Comparison of ENCODE assay signal across 25 cellular contexts in the genomic region with DNA sequence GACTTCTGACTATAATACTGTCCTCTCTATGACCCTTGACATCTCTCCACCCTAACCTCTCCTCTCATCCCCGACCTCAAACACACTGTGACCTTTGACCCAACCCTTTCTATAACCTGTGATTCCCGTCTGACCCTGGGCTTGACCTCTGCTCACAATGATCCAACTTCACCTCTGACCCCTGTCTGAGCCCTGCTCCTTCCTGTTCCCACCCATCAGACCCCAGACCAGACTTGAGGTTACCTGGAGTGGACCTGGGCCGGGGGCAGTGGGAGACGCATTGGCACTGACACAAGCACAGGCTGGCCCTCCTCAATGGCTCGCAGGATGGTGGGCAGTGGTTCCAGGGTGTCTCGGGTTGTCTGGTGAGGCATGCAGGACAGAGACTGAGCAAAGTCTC. TPM values are rescaled to one million over a fixed set of nuclear protein-coding genes. Genes with fewer than 3 reads are reported as not detected.
DNase-seq lines count a peak whose midpoint lies in the region; ATAC-seq and TF ChIP-seq lines count a peak whose summit lies in the region.
"Had no signal": no experiment of that assay in that cellular context is flagged by ENCODE, and none has a peak within 500 bp of the region (broad histone marks: within the 10 kb centered on the region; RNA-seq: fewer than 3 reads in every experiment).

No MANE protein-coding gene starts in this region.

- H3K4me1 Mint-ChIP-seq in activated T-cell treated with anti-CD3 and anti-CD28 coated beads, Interleukin-2, amount 50 U/mL, for 72 hours (ENCODE audit: low read depth): peaks cover 14% of the 10 kb centered on the region
- peaks cover 14% of the 10 kb centered on the region for H3K4me1 Mint-ChIP-seq in activated T-cell treated with anti-CD3 and anti-CD28 coated beads, Interleukin-2, amount 50 U/mL, for 4 hours (ENCODE audit: low read depth)
- H3K4me1 Mint-ChIP-seq in activated CD8-positive, alpha-beta T cell treated with anti-CD3 and anti-CD28 coated beads, Interleukin-2, amount 10 ng/mL, durations not matched to agents 7 days and 5 days (ENCODE audit: low read depth): peaks cover 33% of the 10 kb centered on the region
- no peaks in the 10 kb centered on the region for H3K4me1 Mint-ChIP-seq in glutamatergic neuron (ENCODE audit: low read depth, unreplicated experiment)
- H3K4me1 Mint-ChIP-seq in osteocyte (ENCODE audit: unreplicated experiment): peaks cover 22% of the 10 kb centered on the region

- no peak for DNase-seq in activated T-cell treated with anti-CD3 and anti-CD28 coated beads, Interleukin-2, amount 50 U/mL, for 72 hours
- no peak for DNase-seq in activated T-cell treated with anti-CD3 and anti-CD28 coated beads, Interleukin-2, amount 50 U/mL, for 4 hours
- no peak for DNase-seq in activated CD8-positive, alpha-beta T cell treated with anti-CD3 and anti-CD28 coated beads, Interleukin-2, amount 10 ng/mL, durations not matched to agents 7 days and 5 days
- DNase-seq in glutamatergic neuron: no peak
- no peak for DNase-seq in osteocyte (ENCODE audit: extremely low spot score, unreplicated experiment)
- DNase-seq in NCI-H774 (lab: John Stamatoyannopoulos, UW): no peak
- no peak for DNase-seq in T-helper 9 cell
- no peak for DNase-seq in middle frontal gyrus (ENCODE audit: extremely low spot score, low spot score)
- DNase-seq: activated CD4-positive, alpha-beta T cell treated with anti-CD3 and anti-CD28 coated beads for 1 hour; activated effector memory CD4-positive, alpha-beta T cell treated with Interleukin-2 at 50 U/mL for 16 hours; aorta; central memory CD4-positive, alpha-beta T cell; left ventricle myocardium inferior; midbrain; NCI-H1092 treated with DMSO at 0.1 percent for 48 hours; NCI-H1930; NCI-H345; OCI-M1; retina; stimulated activated CD4-positive, alpha-beta T cell treated with anti-CD3 and anti-CD28 coated beads, Interleukin-2, amount 100 ng/mL, for 48 hours; stimulated activated naive CD8-positive, alpha-beta T cell treated with anti-CD3 and anti-CD28 coated beads, Interleukin-15, amount 100 ng/mL, for 72 hours had no signal

- no peak overlapping the region for H3K4me3 Mint-ChIP-seq in activated T-cell treated with anti-CD3 and anti-CD28 coated beads, Interleukin-2, amount 50 U/mL, for 72 hours
- no peak overlapping the region for H3K4me3 Mint-ChIP-seq in activated T-cell treated with anti-CD3 and anti-CD28 coated beads, Interleukin-2, amount 50 U/mL, for 4 hours
- H3K4me3 Mint-ChIP-seq in activated CD8-positive, alpha-beta T cell treated with anti-CD3 and anti-CD28 coated beads, Interleukin-2, amount 10 ng/mL, durations not matched to agents 7 days and 5 days: no peak overlapping the region
- peak overlapping the region; percentile 38 for H3K4me3 Mint-ChIP-seq in glutamatergic neuron (ENCODE audit: unreplicated experiment)
- peak overlapping the region; percentile 32 for H3K4me3 Mint-ChIP-seq in osteocyte (ENCODE audit: unreplicated experiment)
- H3K4me3 Mint-ChIP-seq: stimulated activated naive CD8-positive, alpha-beta T cell treated with anti-CD3 and anti-CD28 coated beads, Interleukin-15, amount 100 ng/mL, for 72 hours had no signal

- H3K9me3 Mint-ChIP-seq in activated T-cell treated with anti-CD3 and anti-CD28 coated beads, Interleukin-2, amount 50 U/mL, for 72 hours: peaks cover 0 to 3% of the 10 kb centered on the region in 2 donors
- H3K9me3 Mint-ChIP-seq in activated T-cell treated with anti-CD3 and anti-CD28 coated beads, Interleukin-2, amount 50 U/mL, for 4 hours: no peaks in the 10 kb centered on the region
- no peaks in the 10 kb centered on the region for H3K9me3 Mint-ChIP-seq in activated CD8-positive, alpha-beta T cell treated with anti-CD3 and anti-CD28 coated beads, Interleukin-2, amount 10 ng/mL, durations not matched to agents 7 days and 5 days (ENCODE audit: insufficient read depth)
- peaks cover 10% of the 10 kb centered on the region for H3K9me3 Mint-ChIP-seq in glutamatergic neuron (ENCODE audit: unreplicated experiment)
- no peaks in the 10 kb centered on the region for H3K9me3 Mint-ChIP-seq in osteocyte (ENCODE audit: unreplicated experiment)

- H3K36me3 Mint-ChIP-seq in activated T-cell treated with anti-CD3 and anti-CD28 coated beads, Interleukin-2, amount 50 U/mL, for 72 hours (ENCODE audit: insufficient read depth in 2 of 2): peaks cover 14 to 26% of the 10 kb centered on the region in 2 donors
- H3K36me3 Mint-ChIP-seq in activated T-cell treated with anti-CD3 and anti-CD28 coated beads, Interleukin-2, amount 50 U/mL, for 4 hours (ENCODE audit: insufficient read depth): peaks cover 35% of the 10 kb centered on the region
- peaks cover 70% of the 10 kb centered on the region for H3K36me3 Mint-ChIP-seq in activated CD8-positive, alpha-beta T cell treated with anti-CD3 and anti-CD28 coated beads, Interleukin-2, amount 10 ng/mL, durations not matched to agents 7 days and 5 days (ENCODE audit: low read depth)
- H3K36me3 Mint-ChIP-seq in glutamatergic neuron (ENCODE audit: unreplicated experiment): peaks cover 5% of the 10 kb centered on the region
- H3K36me3 Mint-ChIP-seq in osteocyte (ENCODE audit: unreplicated experiment): no peaks in the 10 kb centered on the region

- TF ChIP-seq CTCF in glutamatergic neuron (IDR thresholded peaks at IDR 0.05; ENCODE audit: partially characterized antibody, unreplicated experiment) (no peak), osteocyte (IDR thresholded peaks at IDR 0.05) (no peak)

- POLR2A ChIA-PET in activated CD8-positive, alpha-beta T cell treated with anti-CD3 and anti-CD28 coated beads, Interleukin-2, amount 10 ng/mL, durations not matched to agents 7 days and 5 days (lab: Charles Lee): interaction anchor here (0.9 to 2.8 kb wide), 4 partner anchors 10 to 71 kb away, joined by 3 to 25 read pairs (median 6); a partner anchor contains a TSS

- H3K27ac Mint-ChIP-seq in activated T-cell treated with anti-CD3 and anti-CD28 coated beads, Interleukin-2, amount 50 U/mL, for 72 hours: peak overlapping the region; percentile 71
- H3K27ac Mint-ChIP-seq in activated CD8-positive, alpha-beta T cell treated with anti-CD3 and anti-CD28 coated beads, Interleukin-2, amount 10 ng/mL, durations not matched to agents 7 days and 5 days: peak overlapping the region; percentile 28
- H3K27ac Mint-ChIP-seq in glutamatergic neuron (ENCODE audit: unreplicated experiment): no peak overlapping the region
- H3K27ac Mint-ChIP-seq in osteocyte (ENCODE audit: unreplicated experiment): peak overlapping the region; percentile 38

- CTCF ChIA-PET in activated CD8-positive, alpha-beta T cell treated with anti-CD3 and anti-CD28 coated beads, Interleukin-2, amount 10 ng/mL, durations not matched to agents 7 days and 5 days (lab: Charles Lee): interaction anchor here (0.8 to 1.5 kb wide), 4 partner anchors 10 to 102 kb away, joined by 3 to 7 read pairs (median 3); a partner anchor contains a TSS

- no peak for ATAC-seq in activated T-cell treated with anti-CD3 and anti-CD28 coated beads, Interleukin-2, amount 50 U/mL, for 72 hours (replicated peaks in 1 of 2)
- no peak for ATAC-seq in activated T-cell treated with anti-CD3 and anti-CD28 coated beads, Interleukin-2, amount 50 U/mL, for 4 hours
- ATAC-seq in activated CD8-positive, alpha-beta T cell treated with anti-CD3 and anti-CD28 coated beads, Interleukin-2, amount 10 ng/mL, durations not matched to agents 7 days and 5 days: no peak
- ATAC-seq: stimulated activated naive CD8-positive, alpha-beta T cell treated with anti-CD3 and anti-CD28 coated beads, Interleukin-15, amount 100 ng/mL, for 72 hours had no signal

- no peaks in the 10 kb centered on the region for H3K27me3 Mint-ChIP-seq in activated T-cell treated with anti-CD3 and anti-CD28 coated beads, Interleukin-2, amount 50 U/mL, for 72 hours (ENCODE audit: low read depth)
- no peaks in the 10 kb centered on the region for H3K27me3 Mint-ChIP-seq in activated T-cell treated with anti-CD3 and anti-CD28 coated beads, Interleukin-2, amount 50 U/mL, for 4 hours (ENCODE audit: low read depth)
- H3K27me3 Mint-ChIP-seq in activated CD8-positive, alpha-beta T cell treated with anti-CD3 and anti-CD28 coated beads, Interleukin-2, amount 10 ng/mL, durations not matched to agents 7 days and 5 days (ENCODE audit: low read depth): no peaks in the 10 kb centered on the region
- H3K27me3 Mint-ChIP-seq in glutamatergic neuron (ENCODE audit: unreplicated experiment): peaks cover 23% of the 10 kb centered on the region
- peaks cover 25% of the 10 kb centered on the region for H3K27me3 Mint-ChIP-seq in osteocyte (ENCODE audit: unreplicated experiment)
- H3K27me3 Mint-ChIP-seq: stimulated activated naive CD8-positive, alpha-beta T cell treated with anti-CD3 and anti-CD28 coated beads, Interleukin-15, amount 100 ng/mL, for 72 hours had no signal

RNA-seq across cellular contexts. Expression of a gene that starts 4.2 kb away (rescaled TPM):
- total RNA-seq in activated T-cell treated with anti-CD3 and anti-CD28 coated beads, Interleukin-2, amount 50 U/mL, for 72 hours: 10 to 100 TPM; 13.4 to 14.8 TPM
- 10 to 100 TPM; 50.5 to 54.4 (median 53.8) TPM for total RNA-seq in activated T-cell treated with anti-CD3 and anti-CD28 coated beads, Interleukin-2, amount 50 U/mL, for 4 hours
- total RNA-seq in activated CD8-positive, alpha-beta T cell treated with anti-CD3 and anti-CD28 coated beads, Interleukin-2, amount 10 ng/mL, durations not matched to agents 7 days and 5 days: 10 to 100 TPM; 31.6 to 32.7 TPM
- total RNA-seq in glutamatergic neuron (ENCODE audit: unreplicated experiment): 106 TPM
- 52.4 and 55.0 TPM in 2 replicates for total RNA-seq in osteocyte

RNA-seq across cellular contexts. Expression of a gene that starts 10.4 kb away (rescaled TPM):
- 100 to 1,000 TPM; 112 to 128 TPM for total RNA-seq in activated T-cell treated with anti-CD3 and anti-CD28 coated beads, Interleukin-2, amount 50 U/mL, for 72 hours
- total RNA-seq in activated T-cell treated with anti-CD3 and anti-CD28 coated beads, Interleukin-2, amount 50 U/mL, for 4 hours: 100 to 1,000 TPM in 2 of 3 donors, 10 to 100 TPM in 1; 91.0 to 112 (median 106) TPM
- total RNA-seq in activated CD8-positive, alpha-beta T cell treated with anti-CD3 and anti-CD28 coated beads, Interleukin-2, amount 10 ng/mL, durations not matched to agents 7 days and 5 days: 100 to 1,000 TPM; 104 to 107 TPM
- total RNA-seq in glutamatergic neuron (ENCODE audit: unreplicated experiment) (not detected), osteocyte (not detected in 2 replicates)
- total RNA-seq: Daoy, H4 had no signal

RNA-seq across cellular contexts. Expression of a gene that starts 25.4 kb away (rescaled TPM):
- under 1 TPM in 1 of 2 donors, not detected in 1; 0.21 TPM for total RNA-seq in activated T-cell treated with anti-CD3 and anti-CD28 coated beads, Interleukin-2, amount 50 U/mL, for 72 hours
- under 1 TPM in 1 of 3 donors, not detected in 2; 0.08 TPM for total RNA-seq in activated T-cell treated with anti-CD3 and anti-CD28 coated beads, Interleukin-2, amount 50 U/mL, for 4 hours
- not detected for total RNA-seq in activated CD8-positive, alpha-beta T cell treated with anti-CD3 and anti-CD28 coated beads, Interleukin-2, amount 10 ng/mL, durations not matched to agents 7 days and 5 days
- total RNA-seq in glutamatergic neuron (ENCODE audit: unreplicated experiment) (not detected), osteocyte (not detected in 2 replicates)
- total RNA-seq: aorta, H4, left ventricle myocardium inferior, Right ventricle myocardium inferior, tibial nerve had no signal

RNA-seq across cellular contexts. Expression of a gene that starts 35.1 kb away (rescaled TPM):
- total RNA-seq in activated T-cell treated with anti-CD3 and anti-CD28 coated beads, Interleukin-2, amount 50 U/mL, for 72 hours: 100 to 1,000 TPM; 105 to 124 TPM
- 10 to 100 TPM; 65.3 to 67.6 (median 65.5) TPM for total RNA-seq in activated T-cell treated with anti-CD3 and anti-CD28 coated beads, Interleukin-2, amount 50 U/mL, for 4 hours
- 10 to 100 TPM; 83.8 to 86.7 TPM for total RNA-seq in activated CD8-positive, alpha-beta T cell treated with anti-CD3 and anti-CD28 coated beads, Interleukin-2, amount 10 ng/mL, durations not matched to agents 7 days and 5 days
- 354 TPM for total RNA-seq in glutamatergic neuron (ENCODE audit: unreplicated experiment)
- 96.2 and 104 TPM in 2 replicates for total RNA-seq in osteocyte

RNA-seq across cellular contexts. Expression of a gene that starts 54.4 kb away (rescaled TPM):
- total RNA-seq in activated T-cell treated with anti-CD3 and anti-CD28 coated beads, Interleukin-2, amount 50 U/mL, for 72 hours: 1 to 10 TPM in 1 of 2 donors, under 1 TPM in 1; 0.84 to 1.2 TPM
- total RNA-seq in activated T-cell treated with anti-CD3 and anti-CD28 coated beads, Interleukin-2, amount 50 U/mL, for 4 hours: under 1 TPM; 0.57 to 0.82 (median 0.78) TPM
- 1 to 10 TPM; 5.8 to 6.2 TPM for total RNA-seq in activated CD8-positive, alpha-beta T cell treated with anti-CD3 and anti-CD28 coated beads, Interleukin-2, amount 10 ng/mL, durations not matched to agents 7 days and 5 days
- total RNA-seq in glutamatergic neuron (ENCODE audit: unreplicated experiment) (not detected), osteocyte (not detected in 2 replicates)
- total RNA-seq: aorta, left ventricle myocardium inferior, Right ventricle myocardium inferior had no signal

Comparison
In these comparisons a context has a peak if more than half of its experiments do, and no peak if none do; other contexts are left out.
1. H3K4me3 Mint-ChIP-seq: peak in glutamatergic neuron (single experiment) and osteocyte (single experiment); none in activated T-cell treated with anti-CD3 and anti-CD28 coated beads, Interleukin-2, amount 50 U/mL, for 72 hours (0 of 2), activated T-cell treated with anti-CD3 and anti-CD28 coated beads, Interleukin-2, amount 50 U/mL, for 4 hours (single experiment) and activated CD8-positive, alpha-beta T cell treated with anti-CD3 and anti-CD28 coated beads, Interleukin-2, amount 10 ng/mL, durations not matched to agents 7 days and 5 days (single experiment).
2. RNA of a gene that starts 10.4 kb away (total RNA-seq): 112 to 128 TPM in activated T-cell treated with anti-CD3 and anti-CD28 coated beads, Interleukin-2, amount 50 U/mL, for 72 hours, 104 to 107 TPM in activated CD8-positive, alpha-beta T cell treated with anti-CD3 and anti-CD28 coated beads, Interleukin-2, amount 10 ng/mL, durations not matched to agents 7 days and 5 days and 91.0 to 112 TPM in activated T-cell treated with anti-CD3 and anti-CD28 coated beads, Interleukin-2, amount 50 U/mL, for 4 hours; not detected in glutamatergic neuron (single experiment) and not detected in osteocyte; every median in the first group is over 10 times any median in the second.